In genomic region chr16:32283024-32283423, GRCh38 we compare ENCODE assay signal across 6 cellular contexts. TPM values are rescaled to one million over a fixed set of nuclear protein-coding genes. Genes with fewer than 3 reads are reported as not detected.
"Had no signal": no experiment of that assay in that cellular context is flagged by ENCODE, and none has a peak within 500 bp of the region (broad histone marks: within the 10 kb centered on the region; RNA-seq: fewer than 3 reads in every experiment).

No MANE protein-coding gene starts in this region.

RNA-seq across cellular contexts. Expression of gene TP53TG3D, which starts 29.9 kb away (rescaled TPM):
- total RNA-seq: GM23248, GM23338, H1, H7, H9, HFFc6 had no signal
- polyA plus RNA-seq: GM23248, GM23338, H1 had no signal
